In genomic region chr17:82230627-82231311, GRCh38 we compare ENCODE assay signal across 1 cellular context.
TF ChIP-seq lines count a peak whose summit lies in the region.

No MANE protein-coding gene starts in this region.

TF ChIP-seq in HepG2, 621 proteins besides CTCF, POLR2A, EP300 and RAD21 (continued from another document and continues in another):
- TF ChIP-seq ZBTB10 (CRISPR knock-in tag; IDR thresholded peaks at IDR 0.05; ENCODE audit: borderline replicate concordance) (peak; percentile 83), RBM39 (IDR thresholded peaks at IDR 0.05; ENCODE audit: low read depth, low read length, poor library complexity, severe bottlenecking) (no peak), PTBP1 (IDR thresholded peaks at IDR 0.05; ENCODE audit: low read depth, low read length, poor library complexity, severe bottlenecking) (peak; percentile 67), ZNF362 (CRISPR knock-in tag; IDR thresholded peaks at IDR 0.05; ENCODE audit: borderline replicate concordance) (peak; percentile 75), ZBTB3 (CRISPR knock-in tag; IDR thresholded peaks at IDR 0.05; ENCODE audit: borderline replicate concordance, low read depth) (peak; percentile 51; the same call in 1 of the 2 replicates), PHF20 (CRISPR knock-in tag; IDR thresholded peaks at IDR 0.05) (peak; percentile 64; the same call in 1 of the 2 replicates), SNAI1 (CRISPR knock-in tag; IDR thresholded peaks at IDR 0.05; ENCODE audit: borderline replicate concordance) (peak; percentile 94), ZNF841 (CRISPR knock-in tag; IDR thresholded peaks at IDR 0.05; ENCODE audit: borderline replicate concordance) (peak; percentile 92), ZNF660 (CRISPR knock-in tag; IDR thresholded peaks at IDR 0.05; ENCODE audit: borderline replicate concordance, low read depth) (peak; percentile 78; the same call in 1 of the 2 replicates), POLR2AphosphoS2 (IDR thresholded peaks at IDR 0.05; ENCODE audit: low read depth, low read length) (peak; percentile 28; the same call in 1 of the 2 replicates), ZNF3 (CRISPR knock-in tag; IDR thresholded peaks at IDR 0.05) (no peak; the same call in 1 of the 2 replicates), JUN (CRISPR knock-in tag; IDR thresholded peaks at IDR 0.05) (peak; percentile 75; the same call in 1 of the 2 replicates), ZNF879 (CRISPR knock-in tag; IDR thresholded peaks at IDR 0.05) (peak; percentile 94; the same call in 1 of the 2 replicates), ZNF256 (CRISPR knock-in tag; conservative IDR thresholded peaks at IDR 0.05) (peak; percentile 98), RBM22 (optimal IDR thresholded peaks at IDR 0.05; ENCODE audit: low read length) (no peak), ZNF34 (CRISPR knock-in tag; IDR thresholded peaks at IDR 0.05; ENCODE audit: borderline replicate concordance) (peak; percentile 92; the same call in 1 of the 2 replicates), ZNF547 (CRISPR knock-in tag; IDR thresholded peaks at IDR 0.05) (peak; percentile 99; the same call in 1 of the 2 replicates), ATM (IDR thresholded peaks at IDR 0.05; ENCODE audit: borderline replicate concordance) (no peak), ZSCAN30 (CRISPR knock-in tag; IDR thresholded peaks at IDR 0.05) (peak; percentile 83; the same call in 1 of the 2 replicates), STAT6 (CRISPR knock-in tag; IDR thresholded peaks at IDR 0.05; ENCODE audit: borderline replicate concordance) (no peak), ZNF414 (CRISPR knock-in tag; IDR thresholded peaks at IDR 0.05) (peak; percentile 85; the same call in 1 of the 2 replicates), MXI1 (IDR thresholded peaks at IDR 0.05; ENCODE audit: borderline replicate concordance, low read depth, low read length) (no peak; the same call in 2 of the 3 replicates), ISL2 (CRISPR knock-in tag; IDR thresholded peaks at IDR 0.05) (peak; percentile 85), HMGXB4 (CRISPR knock-in tag; IDR thresholded peaks at IDR 0.05; ENCODE audit: borderline replicate concordance in 1 of 2, low read depth in 1 of 2) (peak; percentile 33 to 59; a peak in 2 of 4 replicates), BORCS8-MEF2B (CRISPR knock-in tag; IDR thresholded peaks at IDR 0.05) (peak; percentile 95), NR2F6 (IDR thresholded peaks at IDR 0.05) (no peak; the same call in none of the 2 replicates), NR2F6 (CRISPR knock-in tag; IDR thresholded peaks at IDR 0.05) (peak; percentile 86), ZNF101 (CRISPR knock-in tag; IDR thresholded peaks at IDR 0.05; ENCODE audit: borderline replicate concordance, low read depth) (peak; percentile 63; the same call in 1 of the 2 replicates), E2F2 (CRISPR knock-in tag; IDR thresholded peaks at IDR 0.05; ENCODE audit: borderline replicate concordance) (no peak; the same call in none of the 2 replicates), HDAC2 (CRISPR knock-in tag; IDR thresholded peaks at IDR 0.05) (peak; percentile 93), ZNF44 (CRISPR knock-in tag; IDR thresholded peaks at IDR 0.05) (peak; percentile 85; the same call in 1 of the 2 replicates), ZNF18 (CRISPR knock-in tag; IDR thresholded peaks at IDR 0.05; ENCODE audit: insufficient replicate concordance) (peak; percentile 68), SMARCE1 (IDR thresholded peaks at IDR 0.05; ENCODE audit: borderline replicate concordance) (no peak), ZNF7 (CRISPR knock-in tag; IDR thresholded peaks at IDR 0.05) (no peak), EEA1 (CRISPR knock-in tag; IDR thresholded peaks at IDR 0.05; ENCODE audit: borderline replicate concordance) (peak; percentile 94)
- TF ChIP-seq, protein P1, sequence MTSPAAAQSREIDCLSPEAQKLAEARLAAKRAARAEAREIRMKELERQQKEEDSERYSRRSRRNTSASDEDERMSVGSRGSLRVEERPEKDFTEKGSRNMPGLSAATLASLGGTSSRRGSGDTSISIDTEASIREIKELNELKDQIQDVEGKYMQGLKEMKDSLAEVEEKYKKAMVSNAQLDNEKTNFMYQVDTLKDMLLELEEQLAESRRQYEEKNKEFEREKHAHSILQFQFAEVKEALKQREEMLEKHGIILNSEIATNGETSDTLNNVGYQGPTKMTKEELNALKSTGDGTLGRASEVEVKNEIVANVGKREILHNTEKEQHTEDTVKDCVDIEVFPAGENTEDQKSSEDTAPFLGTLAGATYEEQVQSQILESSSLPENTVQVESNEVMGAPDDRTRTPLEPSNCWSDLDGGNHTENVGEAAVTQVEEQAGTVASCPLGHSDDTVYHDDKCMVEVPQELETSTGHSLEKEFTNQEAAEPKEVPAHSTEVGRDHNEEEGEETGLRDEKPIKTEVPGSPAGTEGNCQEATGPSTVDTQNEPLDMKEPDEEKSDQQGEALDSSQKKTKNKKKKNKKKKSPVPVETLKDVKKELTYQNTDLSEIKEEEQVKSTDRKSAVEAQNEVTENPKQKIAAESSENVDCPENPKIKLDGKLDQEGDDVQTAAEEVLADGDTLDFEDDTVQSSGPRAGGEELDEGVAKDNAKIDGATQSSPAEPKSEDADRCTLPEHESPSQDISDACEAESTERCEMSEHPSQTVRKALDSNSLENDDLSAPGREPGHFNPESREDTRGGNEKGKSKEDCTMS (CRISPR knock-in tag; conservative IDR thresholded peaks at IDR 0.05), result no peak
- TF ChIP-seq, protein P2, sequence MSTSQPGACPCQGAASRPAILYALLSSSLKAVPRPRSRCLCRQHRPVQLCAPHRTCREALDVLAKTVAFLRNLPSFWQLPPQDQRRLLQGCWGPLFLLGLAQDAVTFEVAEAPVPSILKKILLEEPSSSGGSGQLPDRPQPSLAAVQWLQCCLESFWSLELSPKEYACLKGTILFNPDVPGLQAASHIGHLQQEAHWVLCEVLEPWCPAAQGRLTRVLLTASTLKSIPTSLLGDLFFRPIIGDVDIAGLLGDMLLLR (CRISPR knock-in tag; IDR thresholded peaks at IDR 0.05), result peak; percentile 71; the same call in 1 of the 2 replicates
- TF ChIP-seq, protein P3, sequence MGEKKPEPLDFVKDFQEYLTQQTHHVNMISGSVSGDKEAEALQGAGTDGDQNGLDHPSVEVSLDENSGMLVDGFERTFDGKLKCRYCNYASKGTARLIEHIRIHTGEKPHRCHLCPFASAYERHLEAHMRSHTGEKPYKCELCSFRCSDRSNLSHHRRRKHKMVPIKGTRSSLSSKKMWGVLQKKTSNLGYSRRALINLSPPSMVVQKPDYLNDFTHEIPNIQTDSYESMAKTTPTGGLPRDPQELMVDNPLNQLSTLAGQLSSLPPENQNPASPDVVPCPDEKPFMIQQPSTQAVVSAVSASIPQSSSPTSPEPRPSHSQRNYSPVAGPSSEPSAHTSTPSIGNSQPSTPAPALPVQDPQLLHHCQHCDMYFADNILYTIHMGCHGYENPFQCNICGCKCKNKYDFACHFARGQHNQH (CRISPR knock-in tag; IDR thresholded peaks at IDR 0.05), result peak; percentile 94
- TF ChIP-seq, protein P4, sequence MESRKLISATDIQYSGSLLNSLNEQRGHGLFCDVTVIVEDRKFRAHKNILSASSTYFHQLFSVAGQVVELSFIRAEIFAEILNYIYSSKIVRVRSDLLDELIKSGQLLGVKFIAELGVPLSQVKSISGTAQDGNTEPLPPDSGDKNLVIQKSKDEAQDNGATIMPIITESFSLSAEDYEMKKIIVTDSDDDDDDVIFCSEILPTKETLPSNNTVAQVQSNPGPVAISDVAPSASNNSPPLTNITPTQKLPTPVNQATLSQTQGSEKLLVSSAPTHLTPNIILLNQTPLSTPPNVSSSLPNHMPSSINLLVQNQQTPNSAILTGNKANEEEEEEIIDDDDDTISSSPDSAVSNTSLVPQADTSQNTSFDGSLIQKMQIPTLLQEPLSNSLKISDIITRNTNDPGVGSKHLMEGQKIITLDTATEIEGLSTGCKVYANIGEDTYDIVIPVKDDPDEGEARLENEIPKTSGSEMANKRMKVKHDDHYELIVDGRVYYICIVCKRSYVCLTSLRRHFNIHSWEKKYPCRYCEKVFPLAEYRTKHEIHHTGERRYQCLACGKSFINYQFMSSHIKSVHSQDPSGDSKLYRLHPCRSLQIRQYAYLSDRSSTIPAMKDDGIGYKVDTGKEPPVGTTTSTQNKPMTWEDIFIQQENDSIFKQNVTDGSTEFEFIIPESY (CRISPR knock-in tag; IDR thresholded peaks at IDR 0.05), result peak; percentile 70
